Comparison of ENCODE assay signal across 21 cellular contexts in the genomic region with DNA sequence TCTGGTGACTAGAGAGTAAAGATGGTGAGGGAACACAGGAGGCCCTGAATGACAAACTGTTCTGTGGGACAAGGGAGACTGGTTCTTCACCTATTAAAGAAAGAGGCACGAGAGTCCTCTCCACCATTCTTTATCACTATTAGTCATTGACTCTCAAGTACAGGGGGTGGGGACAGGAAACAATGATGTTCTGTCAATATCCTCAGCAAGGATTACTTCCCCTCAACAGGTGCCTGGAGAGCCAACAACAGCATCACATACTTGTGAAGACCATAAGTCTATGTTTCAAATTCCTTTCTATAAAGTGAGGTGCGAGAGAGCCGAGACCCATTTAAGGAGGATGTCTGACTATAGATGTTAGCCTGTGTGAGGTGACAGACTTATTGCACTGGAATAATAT.
DNase-seq lines count a peak whose midpoint lies in the region; ATAC-seq and TF ChIP-seq lines count a peak whose summit lies in the region.
"Had no signal": no experiment of that assay in that cellular context is flagged by ENCODE, and none has a peak within 500 bp of the region (broad histone marks: within the 10 kb centered on the region; RNA-seq: fewer than 3 reads in every experiment).

No MANE protein-coding gene starts in this region.

- H3K9me3 Mint-ChIP-seq in WTC11 = no peaks in the 10 kb centered on the region
- H3K9me3 Mint-ChIP-seq: activated T-helper 2 cell treated with anti-CD3 and anti-CD28 coated beads, Interferon-gamma antibody, Interleukin-2, Interleukin-4, amounts not matched to agents 10 μg/mL and 5 μg/mL and 100 μg/mL, durations not matched to agents 14 hours and 24 hours and 36 hours had no signal

- intact Hi-C loops in upper lobe of right lung (cut with DNase I) = no loop called here

- 85% methylated on average over 3 of the region's 3 CpGs for WGBS in suprapubic skin

- TF ChIP-seq POLR2A in suprapubic skin (IDR thresholded peaks at IDR 0.05) = no peak

- DNase-seq in GM12865 (ENCODE audit: low read depth) (peak; percentile 63), islet precursor cell (peak; percentile 26), WTC11 (ENCODE audit: low spot score) (no peak), suprapubic skin (ENCODE audit: low spot score in 2 of 2) (no peak), upper lobe of right lung (no peak)
- no peak for DNase-seq in stimulated activated CD4-positive, alpha-beta T cell treated with anti-CD3 and anti-CD28 coated beads, Interleukin-4, amount 100 ng/mL, for 24 hours
- DNase-seq: activated CD4-positive, alpha-beta T cell treated with anti-CD3 and anti-CD28 coated beads, Interleukin-2, amount 50 U/mL, for 4 hours; anterior cingulate cortex; DMS153; dorsolateral prefrontal cortex; naive thymus-derived CD4-positive, alpha-beta T cell; NCI-H2107; NK-92 treated with Interleukin-12 subunit alpha and Interleukin-12 subunit beta, amount 100 ng/mL, for 24 hours; psoas muscle; SHP77; T-helper 9 cell had no signal

- H3K27me3 Mint-ChIP-seq in WTC11 (ENCODE audit: low read depth) = no peaks in the 10 kb centered on the region
- H3K27me3 Mint-ChIP-seq: naive thymus-derived CD4-positive, alpha-beta T cell had no signal

- H3K27ac ChIP-seq in suprapubic skin = no peak overlapping the region
- H3K27ac ChIP-seq in upper lobe of right lung = no peak overlapping the region
- H3K27ac ChIP-seq: BLaER1, psoas muscle, tibial nerve had no signal

- H3K27me3 ChIP-seq in suprapubic skin = no peaks in the 10 kb centered on the region
- no peaks in the 10 kb centered on the region for H3K27me3 ChIP-seq in upper lobe of right lung
- H3K27me3 ChIP-seq: BLaER1, dorsolateral prefrontal cortex, tibial nerve had no signal

- H3K4me1 ChIP-seq in suprapubic skin (peaks cover 26% of the 10 kb centered on the region), upper lobe of right lung (peaks cover 37% of the 10 kb centered on the region)
- H3K4me1 ChIP-seq: BLaER1 had no signal

- peaks cover 34% of the 10 kb centered on the region for H3K4me1 Mint-ChIP-seq in WTC11

- H3K36me3 Mint-ChIP-seq in WTC11 = no peaks in the 10 kb centered on the region
- H3K36me3 Mint-ChIP-seq: naive thymus-derived CD4-positive, alpha-beta T cell had no signal

- CTCF ChIA-PET in WTC11 (lab: Charles Lee) = interaction anchor here (0.9 kb wide), 1 partner anchor 86 kb away, joined by 3 read pairs; the partner anchor contains the start of gene GFOD1

- no peak for TF ChIP-seq EP300 in suprapubic skin (IDR thresholded peaks at IDR 0.05)

- no peak overlapping the region for H3K4me3 ChIP-seq in GM12865 (ENCODE audit: low read depth, low read length)
- H3K4me3 ChIP-seq in suprapubic skin = no peak overlapping the region
- no peak overlapping the region for H3K4me3 ChIP-seq in upper lobe of right lung
- H3K4me3 ChIP-seq: BLaER1, dorsolateral prefrontal cortex, psoas muscle, tibial nerve had no signal

- POLR2A ChIA-PET in WTC11 (lab: Charles Lee) = no interaction called here

- no peak overlapping the region for H3K4me3 Mint-ChIP-seq in WTC11
- H3K4me3 Mint-ChIP-seq: naive thymus-derived CD4-positive, alpha-beta T cell had no signal

- ATAC-seq in GM18867 (IDR thresholded peaks at IDR 0.05; ENCODE audit: unreplicated experiment) (peak; percentile 34), HG02973 (IDR thresholded peaks at IDR 0.05; ENCODE audit: unreplicated experiment) (peak; percentile 49), WTC11 (no peak), upper lobe of right lung (no peak)
- ATAC-seq: naive thymus-derived CD4-positive, alpha-beta T cell; psoas muscle had no signal

- no peak overlapping the region for H3K27ac Mint-ChIP-seq in WTC11
- H3K27ac Mint-ChIP-seq: activated T-helper 2 cell treated with anti-CD3 and anti-CD28 coated beads, Interferon-gamma antibody, Interleukin-2, Interleukin-4, amounts not matched to agents 10 μg/mL and 5 μg/mL and 100 μg/mL, durations not matched to agents 14 hours and 24 hours and 36 hours; naive thymus-derived CD4-positive, alpha-beta T cell had no signal

- H3K9me3 ChIP-seq in suprapubic skin = no peaks in the 10 kb centered on the region
- H3K9me3 ChIP-seq in upper lobe of right lung = no peaks in the 10 kb centered on the region
- H3K9me3 ChIP-seq: BLaER1, psoas muscle, tibial nerve had no signal

- TF ChIP-seq CTCF in GM12865 (IDR thresholded peaks at IDR 0.05; ENCODE audit: insufficient read depth, low read depth, low read length, missing control alignments) (no peak), WTC11 (IDR thresholded peaks at IDR 0.05) (no peak), suprapubic skin (IDR thresholded peaks at IDR 0.05) (no peak), upper lobe of right lung (IDR thresholded peaks at IDR 0.05) (no peak)

- H3K36me3 ChIP-seq in suprapubic skin (no peaks in the 10 kb centered on the region), upper lobe of right lung (no peaks in the 10 kb centered on the region)
- H3K36me3 ChIP-seq: BLaER1, tibial nerve had no signal

TF ChIP-seq in WTC11, 78 proteins besides CTCF, POLR2A, EP300 and RAD21:
- TF ChIP-seq SOX15 (CRISPR knock-in tag; IDR thresholded peaks at IDR 0.05) = no peak
- TF ChIP-seq ZMAT4 (CRISPR knock-in tag; IDR thresholded peaks at IDR 0.05) = no peak
- no peak for TF ChIP-seq NR2C2 (CRISPR knock-in tag; IDR thresholded peaks at IDR 0.05)
- TF ChIP-seq FOXP1 (CRISPR knock-in tag; IDR thresholded peaks at IDR 0.05; ENCODE audit: borderline replicate concordance) = no peak
- TF ChIP-seq OVOL2 (CRISPR knock-in tag; IDR thresholded peaks at IDR 0.05; ENCODE audit: borderline replicate concordance) = no peak
- TF ChIP-seq, protein P1, sequence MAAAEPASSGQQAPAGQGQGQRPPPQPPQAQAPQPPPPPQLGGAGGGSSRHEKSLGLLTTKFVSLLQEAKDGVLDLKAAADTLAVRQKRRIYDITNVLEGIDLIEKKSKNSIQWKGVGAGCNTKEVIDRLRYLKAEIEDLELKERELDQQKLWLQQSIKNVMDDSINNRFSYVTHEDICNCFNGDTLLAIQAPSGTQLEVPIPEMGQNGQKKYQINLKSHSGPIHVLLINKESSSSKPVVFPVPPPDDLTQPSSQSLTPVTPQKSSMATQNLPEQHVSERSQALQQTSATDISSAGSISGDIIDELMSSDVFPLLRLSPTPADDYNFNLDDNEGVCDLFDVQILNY (CRISPR knock-in tag; IDR thresholded peaks at IDR 0.05) = no peak
- TF ChIP-seq ZNF423 (CRISPR knock-in tag; IDR thresholded peaks at IDR 0.05) = no peak

Comparison
In these comparisons a context has a peak if more than half of its experiments do, and no peak if none do; other contexts are left out.
1. DNase-seq: peak in GM12865 (single experiment) and islet precursor cell (single experiment); none in WTC11 (single experiment), suprapubic skin (0 of 2), upper lobe of right lung (single experiment) and stimulated activated CD4-positive, alpha-beta T cell treated with anti-CD3 and anti-CD28 coated beads, Interleukin-4, amount 100 ng/mL, for 24 hours (single experiment).
2. ATAC-seq: peak in GM18867 (single experiment) and HG02973 (single experiment); none in WTC11 (single experiment) and upper lobe of right lung (single experiment).